Comparison of ENCODE assay signal across 24 cellular contexts in genomic region chr1:210159206-210159605, GRCh38.
"Had no signal": no experiment of that assay in that cellular context is flagged by ENCODE, and none has a peak within 500 bp of the region (broad histone marks: within the 10 kb centered on the region; RNA-seq: fewer than 3 reads in every experiment).

No MANE protein-coding gene starts in this region.

- H3K27me3 ChIP-seq: brain microvascular endothelial cell, dorsolateral prefrontal cortex had no signal

- ATAC-seq: activated CD4-positive, alpha-beta T cell treated with anti-CD3 and anti-CD28 coated beads for 36 hours; activated T-cell treated with anti-CD3 and anti-CD28 coated beads, Interleukin-2, amount 50 U/mL, for 4 hours; activated T-helper 17 cell treated with anti-CD3 and anti-CD28 coated beads, Interleukin-2, amount 50 U/mL, for 72 hours; esophagus mucosa had no signal

- H3K27ac ChIP-seq: brain microvascular endothelial cell, coronary artery, dorsolateral prefrontal cortex had no signal

- H3K36me3 ChIP-seq: brain microvascular endothelial cell had no signal

- DNase-seq: activated CD4-positive, alpha-beta memory T cell treated with anti-CD3 and anti-CD28 coated beads for 36 hours; activated CD4-positive, alpha-beta T cell treated with anti-CD3 and anti-CD28 coated beads for 36 hours; activated CD4-positive, alpha-beta T cell treated with anti-CD3 and anti-CD28 coated beads, Interleukin-2, amount 10 ng/mL, durations not matched to agents 24 days and 14 days; activated CD4-positive, CD25-positive, alpha-beta regulatory T cell; activated CD4-positive, CD25-positive, alpha-beta regulatory T cell treated with anti-CD3 and anti-CD28 coated beads, Interleukin-2, amount 50 U/mL, for 72 hours; activated CD8-positive, alpha-beta memory T cell treated with anti-CD3 and anti-CD28 coated beads, Interleukin-2, amount 50 U/mL, for 48 hours; activated effector memory CD4-positive, alpha-beta T cell treated with Interleukin-2 at 50 U/mL for 16 hours; activated gamma-delta T cell treated with Interleukin-2 at 50 U/mL for 16 hours; activated naive CD4-positive, alpha-beta T cell treated with anti-CD3 and anti-CD28 coated beads, Interleukin-2, amount 50 U/mL, for 16 hours; activated naive CD4-positive, alpha-beta T cell treated with Interleukin-2 at 50 U/mL for 16 hours; activated T-cell treated with anti-CD3 and anti-CD28 coated beads for 4 hours; activated T-cell treated with anti-CD3 and anti-CD28 coated beads, Interleukin-2, amount 50 U/mL, for 4 hours; amniotic stem cell; anterior cingulate cortex; brain microvascular endothelial cell; dorsolateral prefrontal cortex; effector memory CD4-positive, alpha-beta T cell; endodermal cell; foreskin fibroblast; head of caudate nucleus; T-helper 2 cell had no signal

- H3K4me3 ChIP-seq: coronary artery, dorsolateral prefrontal cortex had no signal
